In the genomic region with DNA sequence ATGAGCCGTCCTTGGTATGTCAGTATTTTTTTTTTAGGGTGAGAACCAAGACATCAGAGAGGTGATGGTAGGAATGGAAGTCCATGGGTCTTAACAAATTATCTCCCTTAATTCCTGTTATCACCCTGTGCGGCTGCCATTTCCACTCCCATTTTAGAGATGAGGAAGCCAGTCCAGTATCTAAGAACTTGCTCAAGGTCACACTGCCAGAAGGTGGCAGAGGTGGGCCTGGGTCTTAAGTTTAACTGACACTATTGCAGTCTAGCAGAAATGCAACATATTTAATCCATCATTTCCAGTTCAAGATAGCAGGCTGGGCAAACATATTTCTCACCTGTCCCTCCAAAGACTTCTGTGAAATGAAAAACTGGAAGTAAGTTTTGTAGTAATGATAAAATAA, we compare ENCODE assay signal across 1 cellular context.
TF ChIP-seq lines count a peak whose summit lies in the region.

No MANE protein-coding gene starts in this region.

TF ChIP-seq in HCT116, 20 proteins besides CTCF, POLR2A, EP300 and RAD21 (continued from another document):
- TF ChIP-seq, protein P1, sequence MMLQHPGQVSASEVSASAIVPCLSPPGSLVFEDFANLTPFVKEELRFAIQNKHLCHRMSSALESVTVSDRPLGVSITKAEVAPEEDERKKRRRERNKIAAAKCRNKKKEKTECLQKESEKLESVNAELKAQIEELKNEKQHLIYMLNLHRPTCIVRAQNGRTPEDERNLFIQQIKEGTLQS (IDR thresholded peaks at IDR 0.05), result no peak
- no peak for TF ChIP-seq SRF (IDR thresholded peaks at IDR 0.05; ENCODE audit: low read depth)
- no peak for TF ChIP-seq CEBPB (IDR thresholded peaks at IDR 0.05; ENCODE audit: low read depth)
- no peak for TF ChIP-seq TCF7L2 (IDR thresholded peaks at IDR 0.05; ENCODE audit: borderline replicate concordance, extremely low read depth, insufficient read depth, insufficient read length)
- TF ChIP-seq, protein P2, sequence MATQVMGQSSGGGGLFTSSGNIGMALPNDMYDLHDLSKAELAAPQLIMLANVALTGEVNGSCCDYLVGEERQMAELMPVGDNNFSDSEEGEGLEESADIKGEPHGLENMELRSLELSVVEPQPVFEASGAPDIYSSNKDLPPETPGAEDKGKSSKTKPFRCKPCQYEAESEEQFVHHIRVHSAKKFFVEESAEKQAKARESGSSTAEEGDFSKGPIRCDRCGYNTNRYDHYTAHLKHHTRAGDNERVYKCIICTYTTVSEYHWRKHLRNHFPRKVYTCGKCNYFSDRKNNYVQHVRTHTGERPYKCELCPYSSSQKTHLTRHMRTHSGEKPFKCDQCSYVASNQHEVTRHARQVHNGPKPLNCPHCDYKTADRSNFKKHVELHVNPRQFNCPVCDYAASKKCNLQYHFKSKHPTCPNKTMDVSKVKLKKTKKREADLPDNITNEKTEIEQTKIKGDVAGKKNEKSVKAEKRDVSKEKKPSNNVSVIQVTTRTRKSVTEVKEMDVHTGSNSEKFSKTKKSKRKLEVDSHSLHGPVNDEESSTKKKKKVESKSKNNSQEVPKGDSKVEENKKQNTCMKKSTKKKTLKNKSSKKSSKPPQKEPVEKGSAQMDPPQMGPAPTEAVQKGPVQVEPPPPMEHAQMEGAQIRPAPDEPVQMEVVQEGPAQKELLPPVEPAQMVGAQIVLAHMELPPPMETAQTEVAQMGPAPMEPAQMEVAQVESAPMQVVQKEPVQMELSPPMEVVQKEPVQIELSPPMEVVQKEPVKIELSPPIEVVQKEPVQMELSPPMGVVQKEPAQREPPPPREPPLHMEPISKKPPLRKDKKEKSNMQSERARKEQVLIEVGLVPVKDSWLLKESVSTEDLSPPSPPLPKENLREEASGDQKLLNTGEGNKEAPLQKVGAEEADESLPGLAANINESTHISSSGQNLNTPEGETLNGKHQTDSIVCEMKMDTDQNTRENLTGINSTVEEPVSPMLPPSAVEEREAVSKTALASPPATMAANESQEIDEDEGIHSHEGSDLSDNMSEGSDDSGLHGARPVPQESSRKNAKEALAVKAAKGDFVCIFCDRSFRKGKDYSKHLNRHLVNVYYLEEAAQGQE (IDR thresholded peaks at IDR 0.05; ENCODE audit: low read depth), result no peak
- TF ChIP-seq EGR1 (IDR thresholded peaks at IDR 0.05; ENCODE audit: low read depth), result no peak
- TF ChIP-seq EZH2 (IDR thresholded peaks at IDR 0.05), result no peak
- TF ChIP-seq FOSL1 (IDR thresholded peaks at IDR 0.05; ENCODE audit: low read depth), result no peak
- no peak for TF ChIP-seq EZH2phosphoT487 (IDR thresholded peaks at IDR 0.05; ENCODE audit: borderline replicate concordance)
